ENCODE assay signal across 1 cellular context in genomic region chr3:132417695-132418520, GRCh38.
A peak's percentile ranks its signal among the peaks of the same experiment; 100 is the strongest.
TF ChIP-seq lines count a peak whose summit lies in the region.

No MANE protein-coding gene starts in this region.

TF ChIP-seq in HepG2, 621 proteins besides CTCF, POLR2A, EP300 and RAD21 (continued from another document and continues in another):
- TF ChIP-seq, protein P1, sequence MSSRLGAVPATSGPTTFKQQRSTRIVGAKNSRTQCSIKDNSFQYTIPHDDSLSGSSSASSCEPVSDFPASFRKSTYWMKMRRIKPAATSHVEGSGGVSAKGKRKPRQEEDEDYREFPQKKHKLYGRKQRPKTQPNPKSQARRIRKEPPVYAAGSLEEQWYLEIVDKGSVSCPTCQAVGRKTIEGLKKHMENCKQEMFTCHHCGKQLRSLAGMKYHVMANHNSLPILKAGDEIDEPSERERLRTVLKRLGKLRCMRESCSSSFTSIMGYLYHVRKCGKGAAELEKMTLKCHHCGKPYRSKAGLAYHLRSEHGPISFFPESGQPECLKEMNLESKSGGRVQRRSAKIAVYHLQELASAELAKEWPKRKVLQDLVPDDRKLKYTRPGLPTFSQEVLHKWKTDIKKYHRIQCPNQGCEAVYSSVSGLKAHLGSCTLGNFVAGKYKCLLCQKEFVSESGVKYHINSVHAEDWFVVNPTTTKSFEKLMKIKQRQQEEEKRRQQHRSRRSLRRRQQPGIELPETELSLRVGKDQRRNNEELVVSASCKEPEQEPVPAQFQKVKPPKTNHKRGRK (CRISPR knock-in tag; IDR thresholded peaks at IDR 0.05): no peak
- TF ChIP-seq MLLT10 (CRISPR knock-in tag; IDR thresholded peaks at IDR 0.05) (no peak), CCDC6 (CRISPR knock-in tag; IDR thresholded peaks at IDR 0.05) (no peak), HNRNPK (IDR thresholded peaks at IDR 0.05; ENCODE audit: low read depth, low read length, poor library complexity, severe bottlenecking) (peak; percentile 1), SMC3 (IDR thresholded peaks at IDR 0.05; ENCODE audit: low read length) (no peak), ZSCAN29 (CRISPR knock-in tag; conservative IDR thresholded peaks at IDR 0.05) (no peak), FOXJ3 (CRISPR knock-in tag; IDR thresholded peaks at IDR 0.05; ENCODE audit: borderline replicate concordance) (no peak), ZNF44 (CRISPR knock-in tag; IDR thresholded peaks at IDR 0.05) (no peak), ERF (CRISPR knock-in tag; IDR thresholded peaks at IDR 0.05) (no peak), ZNF432 (CRISPR knock-in tag; IDR thresholded peaks at IDR 0.05; ENCODE audit: borderline replicate concordance) (no peak), ZMYM2 (CRISPR knock-in tag; IDR thresholded peaks at IDR 0.05) (no peak), CREB3 (CRISPR knock-in tag; IDR thresholded peaks at IDR 0.05) (no peak), MIER2 (CRISPR knock-in tag; IDR thresholded peaks at IDR 0.05) (no peak), ZNF83 (CRISPR knock-in tag; IDR thresholded peaks at IDR 0.05; ENCODE audit: borderline replicate concordance) (no peak), MXD4 (CRISPR knock-in tag; IDR thresholded peaks at IDR 0.05) (peak; percentile 8; the same call in 1 of the 2 replicates), ZBTB1 (CRISPR knock-in tag; IDR thresholded peaks at IDR 0.05; ENCODE audit: borderline replicate concordance) (no peak), ADNP (CRISPR knock-in tag; IDR thresholded peaks at IDR 0.05) (no peak), HCFC1 (IDR thresholded peaks at IDR 0.05; ENCODE audit: low read depth, low read length) (no peak), SOX13 (IDR thresholded peaks at IDR 0.05) (no peak), SOX13 (CRISPR knock-in tag; conservative IDR thresholded peaks at IDR 0.05 in 1 of 2, IDR thresholded peaks at IDR 0.05 in 1 of 2) (0 out of 4 replicates have a peak, but pooled peaks of 1 of the 2 experiments have one; percentile 3), ZNF574 (CRISPR knock-in tag; IDR thresholded peaks at IDR 0.05) (no peak), IRX3 (CRISPR knock-in tag; IDR thresholded peaks at IDR 0.05; ENCODE audit: borderline replicate concordance, low read depth) (no peak), SALL1 (CRISPR knock-in tag; IDR thresholded peaks at IDR 0.05) (peak; percentile 1; the same call in 1 of the 2 replicates), HHEX (CRISPR knock-in tag; IDR thresholded peaks at IDR 0.05) (no peak), GMEB2 (CRISPR knock-in tag; IDR thresholded peaks at IDR 0.05; ENCODE audit: low read depth) (no peak), ZFP37 (CRISPR knock-in tag; IDR thresholded peaks at IDR 0.05; ENCODE audit: borderline replicate concordance) (0 out of 2 replicates have a peak, but pooled peaks have one; percentile 31), BCL6 (CRISPR knock-in tag; IDR thresholded peaks at IDR 0.05) (no peak), FOXK2 (IDR thresholded peaks at IDR 0.05) (0 out of 2 replicates have a peak, but pooled peaks have one; percentile 25)
- TF ChIP-seq, protein P2, sequence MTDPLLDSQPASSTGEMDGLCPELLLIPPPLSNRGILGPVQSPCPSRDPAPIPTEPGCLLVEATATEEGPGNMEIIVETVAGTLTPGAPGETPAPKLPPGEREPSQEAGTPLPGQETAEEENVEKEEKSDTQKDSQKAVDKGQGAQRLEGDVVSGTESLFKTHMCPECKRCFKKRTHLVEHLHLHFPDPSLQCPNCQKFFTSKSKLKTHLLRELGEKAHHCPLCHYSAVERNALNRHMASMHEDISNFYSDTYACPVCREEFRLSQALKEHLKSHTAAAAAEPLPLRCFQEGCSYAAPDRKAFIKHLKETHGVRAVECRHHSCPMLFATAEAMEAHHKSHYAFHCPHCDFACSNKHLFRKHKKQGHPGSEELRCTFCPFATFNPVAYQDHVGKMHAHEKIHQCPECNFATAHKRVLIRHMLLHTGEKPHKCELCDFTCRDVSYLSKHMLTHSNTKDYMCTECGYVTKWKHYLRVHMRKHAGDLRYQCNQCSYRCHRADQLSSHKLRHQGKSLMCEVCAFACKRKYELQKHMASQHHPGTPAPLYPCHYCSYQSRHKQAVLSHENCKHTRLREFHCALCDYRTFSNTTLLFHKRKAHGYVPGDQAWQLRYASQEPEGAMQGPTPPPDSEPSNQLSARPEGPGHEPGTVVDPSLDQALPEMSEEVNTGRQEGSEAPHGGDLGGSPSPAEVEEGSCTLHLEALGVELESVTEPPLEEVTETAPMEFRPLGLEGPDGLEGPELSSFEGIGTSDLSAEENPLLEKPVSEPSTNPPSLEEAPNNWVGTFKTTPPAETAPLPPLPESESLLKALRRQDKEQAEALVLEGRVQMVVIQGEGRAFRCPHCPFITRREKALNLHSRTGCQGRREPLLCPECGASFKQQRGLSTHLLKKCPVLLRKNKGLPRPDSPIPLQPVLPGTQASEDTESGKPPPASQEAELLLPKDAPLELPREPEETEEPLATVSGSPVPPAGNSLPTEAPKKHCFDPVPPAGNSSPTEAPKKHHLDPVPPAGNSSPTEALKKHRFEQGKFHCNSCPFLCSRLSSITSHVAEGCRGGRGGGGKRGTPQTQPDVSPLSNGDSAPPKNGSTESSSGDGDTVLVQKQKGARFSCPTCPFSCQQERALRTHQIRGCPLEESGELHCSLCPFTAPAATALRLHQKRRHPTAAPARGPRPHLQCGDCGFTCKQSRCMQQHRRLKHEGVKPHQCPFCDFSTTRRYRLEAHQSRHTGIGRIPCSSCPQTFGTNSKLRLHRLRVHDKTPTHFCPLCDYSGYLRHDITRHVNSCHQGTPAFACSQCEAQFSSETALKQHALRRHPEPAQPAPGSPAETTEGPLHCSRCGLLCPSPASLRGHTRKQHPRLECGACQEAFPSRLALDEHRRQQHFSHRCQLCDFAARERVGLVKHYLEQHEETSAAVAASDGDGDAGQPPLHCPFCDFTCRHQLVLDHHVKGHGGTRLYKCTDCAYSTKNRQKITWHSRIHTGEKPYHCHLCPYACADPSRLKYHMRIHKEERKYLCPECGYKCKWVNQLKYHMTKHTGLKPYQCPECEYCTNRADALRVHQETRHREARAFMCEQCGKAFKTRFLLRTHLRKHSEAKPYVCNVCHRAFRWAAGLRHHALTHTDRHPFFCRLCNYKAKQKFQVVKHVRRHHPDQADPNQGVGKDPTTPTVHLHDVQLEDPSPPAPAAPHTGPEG (CRISPR knock-in tag; IDR thresholded peaks at IDR 0.05): 0 out of 2 replicates have a peak, but pooled peaks have one; percentile 56
- TF ChIP-seq, protein P3, sequence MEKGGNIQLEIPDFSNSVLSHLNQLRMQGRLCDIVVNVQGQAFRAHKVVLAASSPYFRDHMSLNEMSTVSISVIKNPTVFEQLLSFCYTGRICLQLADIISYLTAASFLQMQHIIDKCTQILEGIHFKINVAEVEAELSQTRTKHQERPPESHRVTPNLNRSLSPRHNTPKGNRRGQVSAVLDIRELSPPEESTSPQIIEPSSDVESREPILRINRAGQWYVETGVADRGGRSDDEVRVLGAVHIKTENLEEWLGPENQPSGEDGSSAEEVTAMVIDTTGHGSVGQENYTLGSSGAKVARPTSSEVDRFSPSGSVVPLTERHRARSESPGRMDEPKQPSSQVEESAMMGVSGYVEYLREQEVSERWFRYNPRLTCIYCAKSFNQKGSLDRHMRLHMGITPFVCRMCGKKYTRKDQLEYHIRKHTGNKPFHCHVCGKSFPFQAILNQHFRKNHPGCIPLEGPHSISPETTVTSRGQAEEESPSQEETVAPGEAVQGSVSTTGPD (CRISPR knock-in tag; IDR thresholded peaks at IDR 0.05): no peak
- TF ChIP-seq, protein P4, sequence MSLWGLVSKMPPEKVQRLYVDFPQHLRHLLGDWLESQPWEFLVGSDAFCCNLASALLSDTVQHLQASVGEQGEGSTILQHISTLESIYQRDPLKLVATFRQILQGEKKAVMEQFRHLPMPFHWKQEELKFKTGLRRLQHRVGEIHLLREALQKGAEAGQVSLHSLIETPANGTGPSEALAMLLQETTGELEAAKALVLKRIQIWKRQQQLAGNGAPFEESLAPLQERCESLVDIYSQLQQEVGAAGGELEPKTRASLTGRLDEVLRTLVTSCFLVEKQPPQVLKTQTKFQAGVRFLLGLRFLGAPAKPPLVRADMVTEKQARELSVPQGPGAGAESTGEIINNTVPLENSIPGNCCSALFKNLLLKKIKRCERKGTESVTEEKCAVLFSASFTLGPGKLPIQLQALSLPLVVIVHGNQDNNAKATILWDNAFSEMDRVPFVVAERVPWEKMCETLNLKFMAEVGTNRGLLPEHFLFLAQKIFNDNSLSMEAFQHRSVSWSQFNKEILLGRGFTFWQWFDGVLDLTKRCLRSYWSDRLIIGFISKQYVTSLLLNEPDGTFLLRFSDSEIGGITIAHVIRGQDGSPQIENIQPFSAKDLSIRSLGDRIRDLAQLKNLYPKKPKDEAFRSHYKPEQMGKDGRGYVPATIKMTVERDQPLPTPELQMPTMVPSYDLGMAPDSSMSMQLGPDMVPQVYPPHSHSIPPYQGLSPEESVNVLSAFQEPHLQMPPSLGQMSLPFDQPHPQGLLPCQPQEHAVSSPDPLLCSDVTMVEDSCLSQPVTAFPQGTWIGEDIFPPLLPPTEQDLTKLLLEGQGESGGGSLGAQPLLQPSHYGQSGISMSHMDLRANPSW (CRISPR knock-in tag; IDR thresholded peaks at IDR 0.05; ENCODE audit: borderline replicate concordance): no peak
- TF ChIP-seq, protein P5, sequence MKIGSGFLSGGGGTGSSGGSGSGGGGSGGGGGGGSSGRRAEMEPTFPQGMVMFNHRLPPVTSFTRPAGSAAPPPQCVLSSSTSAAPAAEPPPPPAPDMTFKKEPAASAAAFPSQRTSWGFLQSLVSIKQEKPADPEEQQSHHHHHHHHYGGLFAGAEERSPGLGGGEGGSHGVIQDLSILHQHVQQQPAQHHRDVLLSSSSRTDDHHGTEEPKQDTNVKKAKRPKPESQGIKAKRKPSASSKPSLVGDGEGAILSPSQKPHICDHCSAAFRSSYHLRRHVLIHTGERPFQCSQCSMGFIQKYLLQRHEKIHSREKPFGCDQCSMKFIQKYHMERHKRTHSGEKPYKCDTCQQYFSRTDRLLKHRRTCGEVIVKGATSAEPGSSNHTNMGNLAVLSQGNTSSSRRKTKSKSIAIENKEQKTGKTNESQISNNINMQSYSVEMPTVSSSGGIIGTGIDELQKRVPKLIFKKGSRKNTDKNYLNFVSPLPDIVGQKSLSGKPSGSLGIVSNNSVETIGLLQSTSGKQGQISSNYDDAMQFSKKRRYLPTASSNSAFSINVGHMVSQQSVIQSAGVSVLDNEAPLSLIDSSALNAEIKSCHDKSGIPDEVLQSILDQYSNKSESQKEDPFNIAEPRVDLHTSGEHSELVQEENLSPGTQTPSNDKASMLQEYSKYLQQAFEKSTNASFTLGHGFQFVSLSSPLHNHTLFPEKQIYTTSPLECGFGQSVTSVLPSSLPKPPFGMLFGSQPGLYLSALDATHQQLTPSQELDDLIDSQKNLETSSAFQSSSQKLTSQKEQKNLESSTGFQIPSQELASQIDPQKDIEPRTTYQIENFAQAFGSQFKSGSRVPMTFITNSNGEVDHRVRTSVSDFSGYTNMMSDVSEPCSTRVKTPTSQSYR (CRISPR knock-in tag; IDR thresholded peaks at IDR 0.05; ENCODE audit: borderline replicate concordance): no peak
